ENCODE assay signal across 2 cellular contexts in genomic region chr6:90093558-90094073, GRCh38.
A peak's percentile ranks its signal among the peaks of the same experiment; 100 is the strongest.
TF ChIP-seq lines count a peak whose summit lies in the region.

No MANE protein-coding gene starts in this region.

TF ChIP-seq in SK-N-SH, 30 proteins besides CTCF, POLR2A, EP300 and RAD21:
- peak; percentile 42; the same call in 1 of the 2 replicates for TF ChIP-seq REST (IDR thresholded peaks at IDR 0.05; ENCODE audit: low read depth, low read length)
- TF ChIP-seq RXRA (IDR thresholded peaks at IDR 0.05; ENCODE audit: borderline replicate concordance, low read depth): no peak

TF ChIP-seq in SK-N-SH treated with all-trans-retinoic acid at 6 μM for 48 hours, 23 proteins besides CTCF, POLR2A, EP300 and RAD21 (continued from another document):
- TF ChIP-seq TSHZ2 (CRISPR knock-in tag; IDR thresholded peaks at IDR 0.05): no peak
- TF ChIP-seq RARB (CRISPR knock-in tag; IDR thresholded peaks at IDR 0.05): no peak
- TF ChIP-seq PATZ1 (CRISPR knock-in tag; IDR thresholded peaks at IDR 0.05; ENCODE audit: borderline replicate concordance): no peak
- no peak for TF ChIP-seq SNAI2 (CRISPR knock-in tag; IDR thresholded peaks at IDR 0.05)
- no peak for TF ChIP-seq ZFP3 (CRISPR knock-in tag; IDR thresholded peaks at IDR 0.05)
- no peak for TF ChIP-seq ZC3H10 (CRISPR knock-in tag; IDR thresholded peaks at IDR 0.05)
- TF ChIP-seq OSR1 (CRISPR knock-in tag; IDR thresholded peaks at IDR 0.05): no peak
- TF ChIP-seq BACH2 (CRISPR knock-in tag; IDR thresholded peaks at IDR 0.05; ENCODE audit: borderline replicate concordance): no peak
- TF ChIP-seq ZFP30 (CRISPR knock-in tag; IDR thresholded peaks at IDR 0.05): no peak
- TF ChIP-seq CREB5 (CRISPR knock-in tag; IDR thresholded peaks at IDR 0.05; ENCODE audit: low read depth): no peak
- no peak for TF ChIP-seq GLIS3 (CRISPR knock-in tag; IDR thresholded peaks at IDR 0.05)
- no peak for TF ChIP-seq CSRNP3 (CRISPR knock-in tag; IDR thresholded peaks at IDR 0.05)
- TF ChIP-seq CSDC2 (CRISPR knock-in tag; IDR thresholded peaks at IDR 0.05): no peak
- TF ChIP-seq ZNF8 (CRISPR knock-in tag; IDR thresholded peaks at IDR 0.05): no peak
- TF ChIP-seq ESRRG (CRISPR knock-in tag; IDR thresholded peaks at IDR 0.05): no peak
